15 cellular contexts compared by ENCODE assay signal in the genomic region with DNA sequence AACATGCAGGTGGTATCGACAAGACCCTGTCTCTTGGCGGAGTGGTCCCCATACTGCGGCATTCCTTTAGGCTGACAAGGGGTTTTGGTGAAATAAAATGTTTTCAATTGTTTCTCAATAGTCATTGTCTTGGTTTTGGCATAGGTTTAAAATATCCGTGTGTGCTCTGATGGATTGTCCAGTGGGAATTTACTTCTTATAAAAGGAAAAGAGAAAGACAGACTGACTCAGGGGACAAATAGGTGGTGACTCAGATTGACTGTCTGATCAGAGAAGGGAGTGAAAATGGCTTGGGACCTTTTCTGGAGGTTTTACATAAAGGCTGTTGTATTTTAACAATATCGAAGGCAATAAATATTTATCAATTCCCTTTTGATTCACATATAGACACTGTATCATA.
DNase-seq lines count a peak whose midpoint lies in the region; ATAC-seq, FAIRE-seq and TF ChIP-seq lines count a peak whose summit lies in the region.
"Had no signal": no experiment of that assay in that cellular context is flagged by ENCODE, and none has a peak within 500 bp of the region (broad histone marks: within the 10 kb centered on the region; RNA-seq: fewer than 3 reads in every experiment).

No MANE protein-coding gene starts in this region.

- intact Hi-C loops in Right ventricle myocardium superior (cut with DNase I) (no loop called here), left ventricle myocardium superior (cut with micrococcal nuclease) (no loop called here)

- no peaks in the 10 kb centered on the region for H3K9me3 ChIP-seq in adipocyte (ENCODE audit: control insufficient read depth, low read length)
- H3K9me3 ChIP-seq: left lung, testis had no signal

- H3K36me3 ChIP-seq in adipocyte (ENCODE audit: control insufficient read depth, insufficient read depth, low read length, severe bottlenecking) = no peaks in the 10 kb centered on the region
- H3K36me3 ChIP-seq: left lung had no signal

- no peak overlapping the region for H3K27ac ChIP-seq in foreskin keratinocyte
- H3K27ac ChIP-seq: left lung, testis had no signal

- FAIRE-seq in urothelium cell line (lab: Jason Lieb, UNC) = no peak
- FAIRE-seq: A204.1 had no signal

- H3K9ac ChIP-seq in adipocyte (ENCODE audit: low read length) = no peak overlapping the region

- H3K27me3 ChIP-seq in adipocyte (replicated peaks; ENCODE audit: control insufficient read depth, insufficient read depth, low read length) (no peaks in the 10 kb centered on the region), foreskin keratinocyte (no peaks in the 10 kb centered on the region)
- H3K27me3 ChIP-seq: left lung, testis had no signal

- no peak for DNase-seq in Right ventricle myocardium superior
- DNase-seq in left ventricle myocardium superior = no peak
- peak; percentile 51 for DNase-seq in adipocyte (ENCODE audit: low read depth)
- peak; percentile 36 to 68 for DNase-seq in foreskin keratinocyte
- DNase-seq in urothelium cell line (ENCODE audit: low spot score) = peak; percentile 60
- DNase-seq in DMS 273 (lab: John Stamatoyannopoulos, UW; ENCODE audit: unreplicated experiment) = no peak
- DNase-seq in activated CD4-positive, alpha-beta T cell treated with anti-CD3 and anti-CD28 coated beads for 1 hour = no peak
- DNase-seq: activated B cell treated with CpG ODN at 0.5 μM for 24 hours, Karpas-422, left lung, NCI-H187, nephron progenitor cell, testis had no signal

- peak; percentile 14 for ATAC-seq in Right ventricle myocardium superior (ENCODE audit: poor library complexity)
- no peak for ATAC-seq in left ventricle myocardium superior
- ATAC-seq in foreskin keratinocyte = peak; percentile 97
- ATAC-seq in GM19452 (IDR thresholded peaks at IDR 0.05; ENCODE audit: unreplicated experiment) = no peak
- ATAC-seq: left lung had no signal

- peaks cover 28% of the 10 kb centered on the region for H3K4me1 ChIP-seq in adipocyte (ENCODE audit: control insufficient read depth, insufficient read depth, low read length)
- H3K4me1 ChIP-seq in foreskin keratinocyte = peaks cover 9% of the 10 kb centered on the region
- H3K4me1 ChIP-seq: left lung, testis had no signal

- TF ChIP-seq CTCF in foreskin keratinocyte (conservative IDR thresholded peaks at IDR 0.05) = no peak

- H3K4me3 ChIP-seq in adipocyte (ENCODE audit: low read length) = no peak overlapping the region
- H3K4me3 ChIP-seq: left lung, testis had no signal

Comparison
In these comparisons a context has a peak if more than half of its experiments do, and no peak if none do; other contexts are left out.
1. ATAC-seq: peak in Right ventricle myocardium superior (single experiment) and foreskin keratinocyte (single experiment); none in left ventricle myocardium superior (single experiment) and GM19452 (single experiment).
2. DNase-seq: peak in adipocyte (single experiment), foreskin keratinocyte (2 of 2) and urothelium cell line (single experiment); none in Right ventricle myocardium superior (single experiment), left ventricle myocardium superior (single experiment), DMS 273 (single experiment) and activated CD4-positive, alpha-beta T cell treated with anti-CD3 and anti-CD28 coated beads for 1 hour (single experiment).